In the genomic region with DNA sequence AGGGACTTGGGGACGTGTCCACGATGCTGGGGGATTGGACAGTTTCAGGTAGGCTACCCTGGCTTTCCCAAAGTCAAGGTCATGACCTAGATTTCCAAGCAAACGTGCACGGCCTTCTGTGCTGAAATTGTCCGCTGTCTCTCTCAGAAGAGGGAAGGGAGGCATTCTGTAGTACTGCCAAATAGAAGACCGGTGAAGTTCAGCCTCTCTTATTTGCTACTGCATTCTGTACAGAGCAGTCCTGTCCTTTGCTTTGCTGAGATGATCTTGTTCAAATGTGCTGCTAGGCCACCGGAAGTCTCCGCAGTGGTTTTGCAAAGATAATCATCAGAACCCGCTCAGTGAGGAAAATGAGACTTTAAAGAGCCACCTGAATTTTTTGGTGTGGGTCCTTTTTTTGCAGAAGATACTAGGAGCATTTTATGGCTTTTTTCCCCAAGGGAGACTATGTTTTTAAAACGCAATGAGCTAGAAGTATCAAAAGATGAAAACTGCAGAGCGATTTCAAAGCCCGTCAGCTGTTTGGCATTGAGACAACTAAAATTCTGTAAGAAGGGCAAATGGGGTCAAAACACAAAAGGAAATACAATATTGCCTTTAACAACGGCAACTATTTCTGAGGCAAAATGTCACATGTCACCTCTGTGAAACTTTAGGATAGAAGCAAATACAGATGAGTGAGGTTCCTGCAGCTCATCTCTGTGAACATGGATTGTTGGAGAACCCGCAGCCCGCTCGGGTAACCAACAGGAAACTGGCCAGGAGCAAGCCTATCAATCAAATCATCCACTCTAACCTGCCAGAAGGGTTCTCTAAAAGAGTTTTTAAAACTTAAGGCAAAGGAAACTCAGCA, we compare ENCODE assay signal across 1 cellular context.
TF ChIP-seq lines count a peak whose summit lies in the region.

No MANE protein-coding gene starts in this region.

TF ChIP-seq in GM12878, 131 proteins besides CTCF, POLR2A, EP300 and RAD21:
- TF ChIP-seq BCL3 (IDR thresholded peaks at IDR 0.05; ENCODE audit: borderline replicate concordance, insufficient read depth, low read depth, low read length, poor library complexity, severe bottlenecking) (no peak), PAX8 (IDR thresholded peaks at IDR 0.05) (no peak), ZNF622 (IDR thresholded peaks at IDR 0.05) (no peak), BRCA1 (IDR thresholded peaks at IDR 0.05; ENCODE audit: low read depth, low read length) (no peak), SREBF1 (IDR thresholded peaks at IDR 0.05; ENCODE audit: low read length) (no peak), RBBP5 (conservative IDR thresholded peaks at IDR 0.05) (no peak), SREBF2 (IDR thresholded peaks at IDR 0.05; ENCODE audit: low read length) (no peak), E2F8 (IDR thresholded peaks at IDR 0.05; ENCODE audit: low read depth, partially characterized antibody) (no peak), CHD1 (IDR thresholded peaks at IDR 0.05; ENCODE audit: low read depth, low read length) (no peak), PAX5 (IDR thresholded peaks at IDR 0.05; ENCODE audit: borderline replicate concordance, low read depth, low read length) (no peak), ZBTB4 (CRISPR knock-in tag; IDR thresholded peaks at IDR 0.05) (no peak), FOXM1 (IDR thresholded peaks at IDR 0.05; ENCODE audit: low read depth, low read length) (no peak), SMAD1 (IDR thresholded peaks at IDR 0.05; ENCODE audit: low read depth, partially characterized antibody) (no peak), EED (IDR thresholded peaks at IDR 0.05; ENCODE audit: low read depth) (no peak), ESRRA (IDR thresholded peaks at IDR 0.05; ENCODE audit: low read length) (no peak), NR2C1 (IDR thresholded peaks at IDR 0.05) (no peak), SRF (IDR thresholded peaks at IDR 0.05; ENCODE audit: low read depth in 2 of 2, low read length in 2 of 2) (no peak), REST (IDR thresholded peaks at IDR 0.05; ENCODE audit: low read depth, low read length) (no peak)
- TF ChIP-seq, protein P1, sequence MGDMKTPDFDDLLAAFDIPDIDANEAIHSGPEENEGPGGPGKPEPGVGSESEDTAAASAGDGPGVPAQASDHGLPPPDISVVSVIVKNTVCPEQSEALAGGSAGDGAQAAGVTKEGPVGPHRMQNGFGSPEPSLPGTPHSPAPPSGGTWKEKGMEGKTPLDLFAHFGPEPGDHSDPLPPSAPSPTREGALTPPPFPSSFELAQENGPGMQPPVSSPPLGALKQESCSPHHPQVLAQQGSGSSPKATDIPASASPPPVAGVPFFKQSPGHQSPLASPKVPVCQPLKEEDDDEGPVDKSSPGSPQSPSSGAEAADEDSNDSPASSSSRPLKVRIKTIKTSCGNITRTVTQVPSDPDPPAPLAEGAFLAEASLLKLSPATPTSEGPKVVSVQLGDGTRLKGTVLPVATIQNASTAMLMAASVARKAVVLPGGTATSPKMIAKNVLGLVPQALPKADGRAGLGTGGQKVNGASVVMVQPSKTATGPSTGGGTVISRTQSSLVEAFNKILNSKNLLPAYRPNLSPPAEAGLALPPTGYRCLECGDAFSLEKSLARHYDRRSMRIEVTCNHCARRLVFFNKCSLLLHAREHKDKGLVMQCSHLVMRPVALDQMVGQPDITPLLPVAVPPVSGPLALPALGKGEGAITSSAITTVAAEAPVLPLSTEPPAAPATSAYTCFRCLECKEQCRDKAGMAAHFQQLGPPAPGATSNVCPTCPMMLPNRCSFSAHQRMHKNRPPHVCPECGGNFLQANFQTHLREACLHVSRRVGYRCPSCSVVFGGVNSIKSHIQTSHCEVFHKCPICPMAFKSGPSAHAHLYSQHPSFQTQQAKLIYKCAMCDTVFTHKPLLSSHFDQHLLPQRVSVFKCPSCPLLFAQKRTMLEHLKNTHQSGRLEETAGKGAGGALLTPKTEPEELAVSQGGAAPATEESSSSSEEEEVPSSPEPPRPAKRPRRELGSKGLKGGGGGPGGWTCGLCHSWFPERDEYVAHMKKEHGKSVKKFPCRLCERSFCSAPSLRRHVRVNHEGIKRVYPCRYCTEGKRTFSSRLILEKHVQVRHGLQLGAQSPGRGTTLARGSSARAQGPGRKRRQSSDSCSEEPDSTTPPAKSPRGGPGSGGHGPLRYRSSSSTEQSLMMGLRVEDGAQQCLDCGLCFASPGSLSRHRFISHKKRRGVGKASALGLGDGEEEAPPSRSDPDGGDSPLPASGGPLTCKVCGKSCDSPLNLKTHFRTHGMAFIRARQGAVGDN (IDR thresholded peaks at IDR 0.05): no peak
- TF ChIP-seq, protein P2, sequence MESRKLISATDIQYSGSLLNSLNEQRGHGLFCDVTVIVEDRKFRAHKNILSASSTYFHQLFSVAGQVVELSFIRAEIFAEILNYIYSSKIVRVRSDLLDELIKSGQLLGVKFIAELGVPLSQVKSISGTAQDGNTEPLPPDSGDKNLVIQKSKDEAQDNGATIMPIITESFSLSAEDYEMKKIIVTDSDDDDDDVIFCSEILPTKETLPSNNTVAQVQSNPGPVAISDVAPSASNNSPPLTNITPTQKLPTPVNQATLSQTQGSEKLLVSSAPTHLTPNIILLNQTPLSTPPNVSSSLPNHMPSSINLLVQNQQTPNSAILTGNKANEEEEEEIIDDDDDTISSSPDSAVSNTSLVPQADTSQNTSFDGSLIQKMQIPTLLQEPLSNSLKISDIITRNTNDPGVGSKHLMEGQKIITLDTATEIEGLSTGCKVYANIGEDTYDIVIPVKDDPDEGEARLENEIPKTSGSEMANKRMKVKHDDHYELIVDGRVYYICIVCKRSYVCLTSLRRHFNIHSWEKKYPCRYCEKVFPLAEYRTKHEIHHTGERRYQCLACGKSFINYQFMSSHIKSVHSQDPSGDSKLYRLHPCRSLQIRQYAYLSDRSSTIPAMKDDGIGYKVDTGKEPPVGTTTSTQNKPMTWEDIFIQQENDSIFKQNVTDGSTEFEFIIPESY (IDR thresholded peaks at IDR 0.05): no peak
TF ChIP-seq in GM12878: peak in this region for 0.
